In the genomic region with DNA sequence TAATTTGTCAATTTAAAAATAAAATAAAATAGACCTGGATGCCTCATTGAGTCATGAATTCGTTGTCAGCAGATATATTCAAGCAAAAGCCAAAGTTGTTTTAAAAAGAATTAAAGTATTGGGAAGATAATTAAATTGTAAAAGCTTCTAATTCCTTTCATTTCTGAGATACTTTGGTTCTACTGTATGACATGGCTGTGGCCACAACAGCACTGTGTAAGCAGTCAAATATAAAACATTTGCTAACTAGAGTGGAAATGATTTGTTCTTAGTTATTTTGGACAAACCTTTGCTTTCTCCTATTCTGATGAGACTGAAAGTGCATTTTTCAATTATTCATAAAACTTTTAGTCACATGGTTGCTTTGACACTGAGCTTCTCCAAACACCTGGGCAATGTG, we compare ENCODE assay signal across 32 cellular contexts.
"Had no signal": no experiment of that assay in that cellular context is flagged by ENCODE, and none has a peak within 500 bp of the region (broad histone marks: within the 10 kb centered on the region; RNA-seq: fewer than 3 reads in every experiment).

No MANE protein-coding gene starts in this region.

- H3K27ac Mint-ChIP-seq: activated CD8-positive, alpha-beta T cell treated with anti-CD3 and anti-CD28 coated beads for 36 hours; activated naive CD8-positive, alpha-beta T cell treated with anti-CD3 and anti-CD28 coated beads for 36 hours; activated T-cell treated with anti-CD3 and anti-CD28 coated beads, Interleukin-2, amount 50 U/mL, for 72 hours; activated T-helper 17 cell treated with anti-CD3 and anti-CD28 coated beads, Interleukin-2, amount 50 U/mL, for 72 hours; brain had no signal

- H3K36me3 Mint-ChIP-seq: activated naive CD8-positive, alpha-beta T cell treated with anti-CD3 and anti-CD28 coated beads for 36 hours; brain had no signal

- H3K27me3 Mint-ChIP-seq: activated CD8-positive, alpha-beta T cell treated with anti-CD3 and anti-CD28 coated beads for 36 hours; activated naive CD8-positive, alpha-beta T cell treated with anti-CD3 and anti-CD28 coated beads for 36 hours had no signal

- H3K27me3 ChIP-seq: ascending aorta, Peyer's patch had no signal

- H3K4me1 Mint-ChIP-seq: activated naive CD8-positive, alpha-beta T cell treated with anti-CD3 and anti-CD28 coated beads for 36 hours; activated T-helper 17 cell treated with anti-CD3 and anti-CD28 coated beads, Interleukin-2, amount 50 U/mL, for 72 hours; brain had no signal

- H3K4me3 Mint-ChIP-seq: activated CD8-positive, alpha-beta T cell treated with anti-CD3 and anti-CD28 coated beads for 36 hours; activated naive CD8-positive, alpha-beta T cell treated with anti-CD3 and anti-CD28 coated beads for 36 hours; activated T-cell treated with anti-CD3 and anti-CD28 coated beads, Interleukin-2, amount 50 U/mL, for 72 hours; activated T-helper 17 cell treated with anti-CD3 and anti-CD28 coated beads, Interleukin-2, amount 50 U/mL, for 72 hours; brain had no signal

- H3K9ac ChIP-seq: KMS-11 had no signal

- H3K4me3 ChIP-seq: ascending aorta, Peyer's patch had no signal

- H3K27ac ChIP-seq: ascending aorta, KMS-11, Peyer's patch, RWPE1, WERI-Rb-1 had no signal

- H3K9me3 ChIP-seq: ascending aorta, Peyer's patch had no signal

- H3K4me2 ChIP-seq: KMS-11 had no signal

- H3K9me3 Mint-ChIP-seq: activated naive CD8-positive, alpha-beta T cell treated with anti-CD3 and anti-CD28 coated beads for 36 hours; activated T-cell treated with anti-CD3 and anti-CD28 coated beads, Interleukin-2, amount 50 U/mL, for 72 hours; activated T-helper 17 cell treated with anti-CD3 and anti-CD28 coated beads, Interleukin-2, amount 50 U/mL, for 72 hours had no signal

- DNase-seq: activated CD4-positive, alpha-beta T cell treated with anti-CD3 and anti-CD28 coated beads for 1 hour; activated CD4-positive, alpha-beta T cell treated with anti-CD3 and anti-CD28 coated beads for 48 hours; activated CD4-positive, alpha-beta T cell treated with anti-CD3 and anti-CD28 coated beads, Interleukin-2, amount 50 U/mL, for 4 hours; activated CD4-positive, CD25-positive, alpha-beta regulatory T cell; activated CD8-positive, alpha-beta T cell treated with anti-CD3 and anti-CD28 coated beads for 36 hours; activated effector memory CD4-positive, alpha-beta T cell treated with anti-CD3 and anti-CD28 coated beads, Interleukin-2, amount 50 U/mL, for 16 hours; activated naive CD4-positive, alpha-beta T cell; activated naive CD4-positive, alpha-beta T cell treated with anti-CD3 and anti-CD28 coated beads, Interleukin-2, amount 50 U/mL, for 16 hours; activated naive CD8-positive, alpha-beta T cell treated with anti-CD3 and anti-CD28 coated beads for 36 hours; activated T-cell treated with anti-CD3 and anti-CD28 coated beads, Interleukin-2, amount 50 U/mL, for 1 hour; activated T-cell treated with anti-CD3 and anti-CD28 coated beads, Interleukin-2, amount 50 U/mL, for 72 hours; amygdala; caudate nucleus; cerebellar nuclear complex; MM.1S; MV-4-11; NCI-H1092; NCI-H1436 treated with DMSO at 0.1 percent for 48 hours; NCI-H1694 treated with DMSO at 0.1 percent for 48 hours; NCI-H2029; NCI-H345; NCI-H524 treated with DMSO at 0.1 percent for 48 hours; PC-3; Peyer's patch; SIG-M5; T1000; WERI-Rb-1 had no signal

- H3K36me3 ChIP-seq: ascending aorta, Peyer's patch, WERI-Rb-1 had no signal

- H3K4me1 ChIP-seq: ascending aorta, Peyer's patch had no signal
